In genomic region chr15:74716647-74717046, GRCh38 we compare ENCODE assay signal across 25 cellular contexts. TPM values are rescaled to one million over a fixed set of nuclear protein-coding genes. Genes with fewer than 3 reads are reported as not detected.
DNase-seq lines count a peak whose midpoint lies in the region; ATAC-seq and TF ChIP-seq lines count a peak whose summit lies in the region.
"Had no signal": no experiment of that assay in that cellular context is flagged by ENCODE, and none has a peak within 500 bp of the region (broad histone marks: within the 10 kb centered on the region; RNA-seq: fewer than 3 reads in every experiment).

No MANE protein-coding gene starts in this region.

- H3K79me1 ChIP-seq in mesendoderm (ENCODE audit: low read length) = no peaks in the 10 kb centered on the region

- TF ChIP-seq POLR2A in NB4 (IDR thresholded peaks at IDR 0.05; ENCODE audit: extremely low read depth, insufficient read length) = no peak

- H2BK15ac ChIP-seq in mesendoderm (replicated peaks; ENCODE audit: low read depth) = no peak overlapping the region

- H3K56ac ChIP-seq in mesendoderm (ENCODE audit: low read length) = no peak overlapping the region

- no peak overlapping the region for H3K18ac ChIP-seq in mesendoderm (ENCODE audit: low read length)

- no peak overlapping the region for H4K5ac ChIP-seq in mesendoderm (ENCODE audit: low read length)

- no peak overlapping the region for H3K4me3 ChIP-seq in HL-60 (replicated peaks; ENCODE audit: insufficient read depth, low read length)
- H3K4me3 ChIP-seq in NB4 (ENCODE audit: low read depth, low read length) = no peak overlapping the region
- H3K4me3 ChIP-seq in mesendoderm (ENCODE audit: low read length) = no peak overlapping the region
- H3K4me3 ChIP-seq: colonic mucosa, heart right ventricle, SJSA1, testis had no signal

- H3K23ac ChIP-seq in mesendoderm (ENCODE audit: low read length) = no peak overlapping the region

- H3K4me1 ChIP-seq in mesendoderm (ENCODE audit: control insufficient read depth, low read depth, low read length) = no peaks in the 10 kb centered on the region
- H3K4me1 ChIP-seq: colonic mucosa, heart right ventricle, SJSA1, testis had no signal

- H3K9ac ChIP-seq in mesendoderm (ENCODE audit: low read length) = no peak overlapping the region

- H2BK120ac ChIP-seq in mesendoderm (ENCODE audit: low read depth, low read length) = no peak overlapping the region

- no peak overlapping the region for H2AK5ac ChIP-seq in mesendoderm (ENCODE audit: low read length)

- no peak overlapping the region for H4K8ac ChIP-seq in mesendoderm (ENCODE audit: low read depth, low read length)

- H3K36me3 ChIP-seq in mesendoderm (ENCODE audit: control insufficient read depth, insufficient read depth, low read length) = no peaks in the 10 kb centered on the region
- H3K36me3 ChIP-seq: colonic mucosa, heart right ventricle, SJSA1 had no signal

- peak; percentile 57 to 74 for DNase-seq in HL-60 (ENCODE audit: low read depth in 1 of 2, low spot score in 1 of 2)
- peak; percentile 79 for DNase-seq in NB4 (ENCODE audit: low read depth)
- peak; percentile 86 for DNase-seq in SKM-1 treated with dmso at 0.1 percent for 144 hours (lab: John Stamatoyannopoulos, UW; ENCODE audit: unreplicated experiment)
- DNase-seq in iPS-NIHi7 (ENCODE audit: extremely low spot score) = peak; percentile 1
- DNase-seq in mesendoderm = no peak
- DNase-seq: activated CD8-positive, alpha-beta T cell treated with anti-CD3 and anti-CD28 coated beads for 36 hours; anterior cingulate cortex; CD4-positive, CD25-positive, alpha-beta regulatory T cell; colonic mucosa; effector CD8-positive, alpha-beta T cell; foreskin melanocyte; heart right ventricle; KBM-7; mesenchymal stem cell; MM.1S; NCI-H524; NK-92 treated with Interleukin-12 subunit alpha and Interleukin-12 subunit beta, amount 100 ng/mL, for 24 hours; stimulated activated naive CD8-positive, alpha-beta T cell treated with anti-CD3 and anti-CD28 coated beads, Interleukin-15, Interleukin-2, amounts not matched to agents 100 U/mL and 50 U/mL, for 24 hours; testis had no signal

- H2BK5ac ChIP-seq in mesendoderm (ENCODE audit: low read length) = no peak overlapping the region

- WGBS in mesendoderm (ENCODE audit: extremely low coverage, insufficient coverage, low lambda C conversion rate) = no CpG with 5 or more reads among the region's 4 CpGs

- no peak overlapping the region for H3K27ac ChIP-seq in HL-60 (replicated peaks)
- H3K27ac ChIP-seq in mesendoderm (ENCODE audit: low read depth, low read length) = no peak overlapping the region
- H3K27ac ChIP-seq: colonic mucosa, epithelial cell of prostate, heart right ventricle, SJSA1, testis had no signal

- no peaks in the 10 kb centered on the region for H3K79me2 ChIP-seq in mesendoderm (ENCODE audit: control insufficient read depth, insufficient read depth, low read length)

- H3K27me3 ChIP-seq in HL-60 (ENCODE audit: insufficient read depth, poor library complexity, severe bottlenecking) = no peaks in the 10 kb centered on the region
- no peaks in the 10 kb centered on the region for H3K27me3 ChIP-seq in mesendoderm (ENCODE audit: insufficient read depth, low read length, poor library complexity)
- H3K27me3 ChIP-seq: colonic mucosa, heart right ventricle, SJSA1, testis had no signal

- no peak overlapping the region for H3K4ac ChIP-seq in mesendoderm (ENCODE audit: low read depth, low read length)

- no peak for ATAC-seq in GM21717 (IDR thresholded peaks at IDR 0.05; ENCODE audit: unreplicated experiment)
- no peak for ATAC-seq in GM18909 (IDR thresholded peaks at IDR 0.05; ENCODE audit: poor library complexity, unreplicated experiment)
- ATAC-seq: activated CD8-positive, alpha-beta T cell treated with anti-CD3 and anti-CD28 coated beads for 36 hours; activated naive CD4-positive, alpha-beta T cell treated with anti-CD3 and anti-CD28 coated beads, Interleukin-2, amount 50 U/mL, for 72 hours; activated T-helper 17 cell treated with anti-CD3 and anti-CD28 coated beads, Interleukin-2, amount 50 U/mL, for 72 hours; heart right ventricle; stimulated activated naive CD8-positive, alpha-beta T cell treated with anti-CD3 and anti-CD28 coated beads, Interleukin-15, Interleukin-2, amounts not matched to agents 100 U/mL and 50 U/mL, for 24 hours had no signal

- no peak for TF ChIP-seq CTCF in HL-60 (IDR thresholded peaks at IDR 0.05; ENCODE audit: insufficient read depth, low read length)
- TF ChIP-seq CTCF in NB4 (IDR thresholded peaks at IDR 0.05; ENCODE audit: low read depth, low read length) = no peak

- H3K4me2 ChIP-seq in mesendoderm (ENCODE audit: low read length) = no peak overlapping the region

RNA-seq across cellular contexts. Expression of gene CYP1A1, which starts 8.7 kb away (rescaled TPM):
- 0.01 TPM for polyA plus RNA-seq in mesendoderm (2013, experiment 1 of 2)
- polyA plus RNA-seq in mesendoderm (2013, experiment 2 of 2) = 0.03 TPM
- polyA plus RNA-seq: CD4-positive, CD25-positive, alpha-beta regulatory T cell had no signal

RNA-seq across cellular contexts. Expression of gene EDC3, which starts 20.8 kb away (rescaled TPM):
- 28.2 TPM for polyA plus RNA-seq in mesendoderm (2013, experiment 1 of 2)
- polyA plus RNA-seq in mesendoderm (2013, experiment 2 of 2) = 31.0 TPM

RNA-seq across cellular contexts. Expression of gene CYP1A2, which starts 32.0 kb away (rescaled TPM):
- polyA plus RNA-seq in mesendoderm (2013, experiment 1 of 2) = not detected
- not detected for polyA plus RNA-seq in mesendoderm (2013, experiment 2 of 2)
- polyA plus RNA-seq: CD4-positive, CD25-positive, alpha-beta regulatory T cell; heart right ventricle had no signal
